ENCODE assay signal across 8 cellular contexts in the genomic region with DNA sequence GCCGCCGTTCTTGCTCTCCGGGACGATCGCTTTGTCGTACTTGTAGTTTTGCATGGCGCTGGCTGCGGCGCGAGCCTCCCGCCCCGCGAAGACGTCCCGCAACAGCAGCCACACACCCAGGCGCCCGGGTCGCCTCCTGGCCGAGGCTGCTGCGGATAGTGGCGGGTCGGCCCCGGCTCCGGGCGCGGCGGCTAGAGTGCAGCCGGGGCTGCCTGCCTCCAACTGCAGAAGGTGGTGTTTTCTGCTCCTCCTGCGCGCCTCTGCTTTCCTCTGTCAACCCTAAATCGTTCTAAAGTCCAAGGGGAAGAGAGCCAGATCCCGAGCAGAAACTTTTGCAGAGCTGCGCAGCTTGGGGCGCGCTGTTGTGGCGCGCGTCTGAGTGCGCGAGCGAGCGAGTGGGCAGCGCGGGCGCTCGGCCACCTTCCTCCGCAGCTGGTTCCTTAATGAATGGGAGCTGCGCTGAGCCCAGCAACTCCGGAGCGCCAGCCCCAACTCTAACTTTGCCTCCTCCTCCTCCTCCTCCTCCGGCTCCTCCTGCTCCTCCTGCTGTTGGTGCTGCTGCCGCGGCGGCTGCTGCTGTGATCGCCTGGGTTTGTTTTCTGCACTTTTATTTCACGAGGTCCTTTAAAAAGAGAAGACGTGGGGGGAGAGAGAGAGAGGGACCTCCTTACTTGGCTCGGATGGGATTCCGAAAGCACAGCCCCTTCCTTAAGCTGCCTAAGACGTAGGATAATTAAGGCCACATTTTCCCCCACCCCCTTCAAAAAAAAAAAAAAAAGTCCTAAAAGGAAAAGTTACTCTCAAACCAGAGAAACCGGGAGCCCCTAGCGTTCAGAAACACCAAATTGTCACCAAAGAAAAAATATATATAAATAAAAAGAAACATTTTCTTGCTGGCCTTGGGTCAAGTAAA. TPM values are rescaled to one million over a fixed set of nuclear protein-coding genes. Genes with fewer than 3 reads are reported as not detected.
A peak's percentile ranks its signal among the peaks of the same experiment; 100 is the strongest.
DNase-seq lines count a peak whose midpoint lies in the region; FAIRE-seq and TF ChIP-seq lines count a peak whose summit lies in the region.

A gene (minus strand): TSS at position 601 of the 913 bp plus-strand sequence. CDS start 547 bp downstream, at position 54.

- H3K27me3 ChIP-seq in esophagus (ENCODE audit: control insufficient read depth in 1 of 2, insufficient read depth in 2 of 2, low read length in 2 of 2) (no peaks in the 10 kb centered on the region), thymus (ENCODE audit: control insufficient read depth, insufficient read depth) (no peaks in the 10 kb centered on the region)

- H3K4me3 ChIP-seq in esophagus (ENCODE audit: low read depth in 1 of 2, low read length in 2 of 2) (peak within 1 kb of the TSS; percentile 67 to 78), mesodermal cell (ENCODE audit: extremely low read depth, insufficient read depth, low read length, poor library complexity, severe bottlenecking) (peak within 1 kb of the TSS; percentile 80), thymus (ENCODE audit: low read length) (peak within 1 kb of the TSS; percentile 91)

- H3K27ac ChIP-seq in esophagus (ENCODE audit: low read depth in 2 of 2, low read length in 1 of 2): peak within 1 kb of the TSS; percentile 78 to 92
- peak within 1 kb of the TSS; percentile 64 for H3K27ac ChIP-seq in mesodermal cell (ENCODE audit: low read depth, low read length, severe bottlenecking)
- peak within 1 kb of the TSS; percentile 44 for H3K27ac ChIP-seq in thymus (ENCODE audit: low read depth)

- no peak for TF ChIP-seq POLR2A in GM12891 (IDR thresholded peaks at IDR 0.05; ENCODE audit: low read depth, low read length)

- H3K4me1 ChIP-seq in esophagus (ENCODE audit: control insufficient read depth in 2 of 2, insufficient read depth in 2 of 2, low read length in 1 of 2) (no peaks in the 10 kb centered on the region), mesodermal cell (ENCODE audit: control insufficient read depth, insufficient read depth, low read length, poor library complexity, severe bottlenecking) (peaks cover 4% of the 10 kb centered on the region), thymus (ENCODE audit: control insufficient read depth, insufficient read depth, low read length) (peaks cover 6% of the 10 kb centered on the region)

- H3K36me3 ChIP-seq in esophagus (ENCODE audit: control insufficient read depth in 2 of 2, insufficient read depth in 2 of 2, low read length in 1 of 2): no peaks in the 10 kb centered on the region
- H3K36me3 ChIP-seq in mesodermal cell (ENCODE audit: control insufficient read depth, insufficient read depth, low read length): no peaks in the 10 kb centered on the region
- H3K36me3 ChIP-seq in thymus (ENCODE audit: control insufficient read depth, insufficient read depth): no peaks in the 10 kb centered on the region

- peak; percentile 43 for FAIRE-seq in GM12891 (lab: Jason Lieb, UNC)

- 0% methylated on average over 60 to 62 of the region's 62 CpGs for WGBS in esophagus, 2 donors
- 0% methylated on average over 21 to 25 of the region's 62 CpGs for WGBS in mesodermal cell (ENCODE audit: insufficient coverage in 2 of 2), 2 experiments
- WGBS in thymus: under 1% methylated on average over 62 of the region's 62 CpGs

- DNase-seq in AG08395 (ENCODE audit: low spot score) (peak; percentile 89), GM12891 (ENCODE audit: insufficient read length, low spot score) (no peak), NCI-H1105 (lab: John Stamatoyannopoulos, UW) (peak; percentile 63), UCSD-AML1 (lab: John Stamatoyannopoulos, UW; ENCODE audit: unreplicated experiment) (peak; percentile 44), G401 (ENCODE audit: low spot score) (no peak)

- H3K9me3 ChIP-seq in esophagus (ENCODE audit: control insufficient read depth in 2 of 2, insufficient read depth in 1 of 2, low read depth in 1 of 2, low read length in 1 of 2): no peaks in the 10 kb centered on the region
- no peaks in the 10 kb centered on the region for H3K9me3 ChIP-seq in mesodermal cell (ENCODE audit: control insufficient read depth, low read length)
- H3K9me3 ChIP-seq in thymus (ENCODE audit: control insufficient read depth): no peaks in the 10 kb centered on the region

- in situ Hi-C loops in G401 (cut with HindIII; ENCODE audit: low sequenced_read_pairs): no loop called here

TF ChIP-seq in GM12891, 5 proteins besides CTCF, POLR2A, EP300 and RAD21:
- TF ChIP-seq PAX5 (IDR thresholded peaks at IDR 0.05; ENCODE audit: insufficient read depth, low read length, severe bottlenecking) (no peak), POU2F2 (IDR thresholded peaks at IDR 0.05; ENCODE audit: low read depth, low read length) (no peak), POLR2AphosphoS5 (IDR thresholded peaks at IDR 0.05; ENCODE audit: low read depth, low read length) (no peak), TAF1 (IDR thresholded peaks at IDR 0.05; ENCODE audit: low read depth, low read length) (no peak), SPI1 (IDR thresholded peaks at IDR 0.05; ENCODE audit: low read depth, low read length) (no peak)

RNA-seq across cellular contexts. Expression of the gene that starts here (rescaled TPM):
- 0.22 TPM for polyA plus RNA-seq in GM12891 (2012; ENCODE audit: low read depth, missing spikeins)
- polyA plus RNA-seq in esophagus (10 to 100 TPM in 1 of 2 donors, 1 to 10 TPM in 1; 2.7 to 12.4 TPM), thymus (31.3 TPM)
- 16.4 TPM for polyA plus RNA-seq in mesodermal cell (2013, experiment 1 of 2)
- polyA plus RNA-seq in mesodermal cell (2013, experiment 2 of 2): 17.8 TPM
- total RNA-seq in G401 (2014; rRNA removed; shearing (Covaris generic)): not detected in 2 replicates

Comparison
In these comparisons a context has a peak if more than half of its experiments do, and no peak if none do; other contexts are left out.
1. DNase-seq: peak in AG08395 (single experiment), NCI-H1105 (single experiment) and UCSD-AML1 (single experiment); none in GM12891 (single experiment) and G401 (single experiment).
2. Peak in every context shown above with its lines, with median percentiles within 50 percentile points of each other: H3K27ac ChIP-seq and H3K4me3 ChIP-seq.